ENCODE assay signal across 13 cellular contexts in genomic region chr3:159761826-159762225, GRCh38.
DNase-seq lines count a peak whose midpoint lies in the region; ATAC-seq, FAIRE-seq and TF ChIP-seq lines count a peak whose summit lies in the region.
"Had no signal": no experiment of that assay in that cellular context is flagged by ENCODE, and none has a peak within 500 bp of the region (broad histone marks: within the 10 kb centered on the region; RNA-seq: fewer than 3 reads in every experiment).

No MANE protein-coding gene starts in this region.

- TF ChIP-seq CTCF in natural killer cell (IDR thresholded peaks at IDR 0.05): no peak
- TF ChIP-seq CTCF in H1 (IDR thresholded peaks at IDR 0.05; ENCODE audit: control extremely low read depth in 1 of 3, insufficient read depth in 1 of 3, low read depth in 1 of 3, low read length in 3 of 3): no peak
- TF ChIP-seq CTCF in neural progenitor cell (IDR thresholded peaks at IDR 0.05): no peak

- H3K4me3 ChIP-seq in H1 (ENCODE audit: extremely low read depth in 1 of 4, insufficient read depth in 2 of 4, low read depth in 3 of 4, low read length in 4 of 4) (peak overlapping the region in 1 of 4 experiments; percentile 87; a peak in 1 of 8 replicates), neural progenitor cell (no peak overlapping the region)
- H3K4me3 ChIP-seq: pancreas, testis had no signal

- H3K4ac ChIP-seq in H1 (replicated peaks; ENCODE audit: insufficient read length, low read depth, low read length): no peak overlapping the region

- peak overlapping the region; percentile 90 to 100 for H3K4me2 ChIP-seq in H1 (ENCODE audit: insufficient read depth in 1 of 2, low read depth in 2 of 2, low read length in 2 of 2)
- H3K4me2 ChIP-seq in neural progenitor cell: no peak overlapping the region

- H3F3A ChIP-seq in neural progenitor cell (ENCODE audit: low read depth): peaks cover 32% of the 10 kb centered on the region

- H2BK5ac ChIP-seq in H1 (ENCODE audit: low read depth, low read length): no peak overlapping the region

- H3K27ac ChIP-seq in H1 (ENCODE audit: low read depth, low read length): no peak overlapping the region
- no peak overlapping the region for H3K27ac ChIP-seq in neural progenitor cell
- H3K27ac ChIP-seq: pancreas had no signal

- no peak overlapping the region for H4K8ac ChIP-seq in H1 (ENCODE audit: extremely low read depth, insufficient read depth, low read length)

- H3K27me3 ChIP-seq in H1 (replicated peaks in 1 of 4; ENCODE audit: control insufficient read depth in 3 of 4, extremely low read depth in 1 of 4, insufficient read depth in 3 of 4, low read length in 3 of 4): peaks cover 0 to 2% (median 0%) of the 10 kb centered on the region in 4 experiments; a peak in 2 of 7 replicates
- H3K27me3 ChIP-seq in neural progenitor cell: peaks cover 27% of the 10 kb centered on the region
- H3K27me3 ChIP-seq: pancreas, testis had no signal

- no peaks in the 10 kb centered on the region for H3K79me2 ChIP-seq in H1 (ENCODE audit: control insufficient read depth in 1 of 2, insufficient read depth in 2 of 2, low read length in 2 of 2)
- peaks cover under 1% of the 10 kb centered on the region for H3K79me2 ChIP-seq in neural progenitor cell (ENCODE audit: low read depth)

- H4K20me1 ChIP-seq in H1 (replicated peaks in 1 of 2; ENCODE audit: control insufficient read depth in 1 of 2, insufficient read depth in 2 of 2, low read length in 2 of 2) (peaks cover 0 to 2% of the 10 kb centered on the region in 2 experiments), neural progenitor cell (ENCODE audit: low read depth) (peaks cover 6% of the 10 kb centered on the region)

- DNase-seq in natural killer cell (no peak), H1 (ENCODE audit: low read depth in 1 of 2, low spot score in 2 of 2) (no peak), neural progenitor cell (ENCODE audit: low spot score) (no peak), NOMO-1 treated with DMSO at 0.1 percent for 48 hours (lab: John Stamatoyannopoulos, UW; ENCODE audit: unreplicated experiment) (no peak), islet precursor cell (no peak), NCI-H82 (lab: John Stamatoyannopoulos, UW) (no peak)
- no peak for DNase-seq in natural killer cell treated with Interleukin-12 subunit alpha and Interleukin-12 subunit beta and Interleukin-15 and Interleukin-18, amount 100 ng/mL, for 72 hours (ENCODE audit: low spot score)
- DNase-seq: NCI-H187 treated with DMSO at 0.1 percent for 48 hours, pancreas, T-helper 9 cell had no signal

- no peak for TF ChIP-seq EP300 in H1 (IDR thresholded peaks at IDR 0.05; ENCODE audit: borderline replicate concordance in 1 of 2, low read depth in 2 of 2, low read length in 2 of 2)

- H3K23ac ChIP-seq in H1 (ENCODE audit: insufficient read length): no peak overlapping the region

- H4K5ac ChIP-seq in H1 (ENCODE audit: insufficient read length, low read depth, low read length): no peak overlapping the region

- H3K4me1 ChIP-seq in H1 (replicated peaks in 1 of 4; ENCODE audit: control insufficient read depth in 3 of 4, insufficient read depth in 4 of 4, low read length in 3 of 4) (peaks cover 5 to 18% (median 6%) of the 10 kb centered on the region in 4 experiments; a peak in 6 of 7 replicates), neural progenitor cell (peaks cover 6% of the 10 kb centered on the region)

- no peak for TF ChIP-seq POLR2A in H1 (IDR thresholded peaks at IDR 0.05; ENCODE audit: control extremely low read depth in 1 of 2, low read depth in 2 of 2, low read length in 2 of 2)

- intact Hi-C loops in natural killer cell (cut with micrococcal nuclease): no loop called here

- no peak overlapping the region for H3K14ac ChIP-seq in H1 (ENCODE audit: insufficient read length)

- no peaks in the 10 kb centered on the region for H3K36me3 Mint-ChIP-seq in natural killer cell
- peaks cover 2% of the 10 kb centered on the region for H3K36me3 Mint-ChIP-seq in natural killer cell treated with Interleukin-12 subunit alpha and Interleukin-12 subunit beta and Interleukin-15 and Interleukin-18, amount 100 ng/mL, for 72 hours
- H3K36me3 Mint-ChIP-seq in neural progenitor cell: peaks cover 3% of the 10 kb centered on the region
- H3K36me3 Mint-ChIP-seq: IgD-negative memory B cell had no signal

- H3K4me1 Mint-ChIP-seq in natural killer cell (peaks cover 11 to 19% of the 10 kb centered on the region in 2 donors), neural progenitor cell (peaks cover 17% of the 10 kb centered on the region)
- H3K4me1 Mint-ChIP-seq in natural killer cell treated with Interleukin-12 subunit alpha and Interleukin-12 subunit beta and Interleukin-15 and Interleukin-18, amount 100 ng/mL, for 72 hours (ENCODE audit: low read depth in 2 of 2): peaks cover 11% of the 10 kb centered on the region in 2 donors

- H2BK120ac ChIP-seq in H1 (replicated peaks; ENCODE audit: low read depth, low read length): no peak overlapping the region

- H3K18ac ChIP-seq in H1 (ENCODE audit: extremely low read depth, low read length): 0 out of 2 replicates have a peak overlapping the region, but pooled peaks have one; percentile 28

- no peak overlapping the region for H2AFZ ChIP-seq in H1 (ENCODE audit: low read length)
- H2AFZ ChIP-seq in neural progenitor cell (replicated peaks): no peak overlapping the region

- H3K27ac Mint-ChIP-seq in natural killer cell (no peak overlapping the region), neural progenitor cell (no peak overlapping the region)
- H3K27ac Mint-ChIP-seq in natural killer cell treated with Interleukin-12 subunit alpha and Interleukin-12 subunit beta and Interleukin-15 and Interleukin-18, amount 100 ng/mL, for 72 hours: no peak overlapping the region

- H3K9me3 ChIP-seq in H1 (ENCODE audit: insufficient read depth in 2 of 2, low read depth in 1 of 2, low read length in 1 of 2) (peaks cover 0 to 2% of the 10 kb centered on the region in 2 experiments; a peak in 1 of 4 replicates), neural progenitor cell (ENCODE audit: low read depth) (no peaks in the 10 kb centered on the region)
- H3K9me3 ChIP-seq: pancreas, testis had no signal

- no peak overlapping the region; the same call in 1 of the 2 replicates for H2BK15ac ChIP-seq in H1 (ENCODE audit: low read length)

- CTCF ChIA-PET in H1 (lab: Charles Lee; ENCODE audit: partially characterized antibody): interaction anchor here (1.2 to 1.6 kb wide), 2 partner anchors 43 to 90 kb away, joined by 4 to 5 read pairs; no protein-coding TSS in a partner anchor

- WGBS in H1 (ENCODE audit: extremely low coverage in 1 of 2, insufficient coverage in 1 of 2, insufficient read length in 1 of 2, insufficient replicate concordance in 2 of 2, low coverage in 1 of 2, low lambda C conversion rate in 2 of 2, missing lambda C conversion rate in 1 of 2), 2 experiments: 77% methylated on average over 2 of the region's 2 CpGs; no CpG with 5 or more reads in 1 of the 2 experiments

- no peaks in the 10 kb centered on the region for H3K79me1 ChIP-seq in H1 (ENCODE audit: low read depth, low read length)

- H4K91ac ChIP-seq in H1 (replicated peaks; ENCODE audit: insufficient read length, low read length): no peak overlapping the region

- peaks cover 35 to 43% of the 10 kb centered on the region in 2 donors for H3K27me3 Mint-ChIP-seq in natural killer cell (ENCODE audit: low read depth in 2 of 2)
- H3K27me3 Mint-ChIP-seq in natural killer cell treated with Interleukin-12 subunit alpha and Interleukin-12 subunit beta and Interleukin-15 and Interleukin-18, amount 100 ng/mL, for 72 hours: peaks cover 31 to 45% of the 10 kb centered on the region in 2 donors
- H3K27me3 Mint-ChIP-seq in neural progenitor cell (ENCODE audit: insufficient read depth, low read depth): peaks cover 5% of the 10 kb centered on the region

- no peak overlapping the region for H2BK20ac ChIP-seq in H1 (ENCODE audit: low read length)

- 0 out of 2 replicates have a peak overlapping the region, but pooled peaks have one; percentile 53 for H2AK5ac ChIP-seq in H1 (ENCODE audit: low read depth, low read length)

- FAIRE-seq in H1 (lab: Jason Lieb, UNC): no peak
- FAIRE-seq: pancreas had no signal

- H3K9ac ChIP-seq in H1 (replicated peaks in 1 of 4; ENCODE audit: extremely low read depth in 1 of 4, low read depth in 3 of 4, low read length in 3 of 4) (no peak overlapping the region; a peak in 1 of 7 replicates), neural progenitor cell (no peak overlapping the region)

- H3K4me3 Mint-ChIP-seq in natural killer cell: peak overlapping the region; percentile 31
- H3K4me3 Mint-ChIP-seq in natural killer cell treated with Interleukin-12 subunit alpha and Interleukin-12 subunit beta and Interleukin-15 and Interleukin-18, amount 100 ng/mL, for 72 hours: no peak overlapping the region
- H3K4me3 Mint-ChIP-seq in neural progenitor cell: peak overlapping the region; percentile 69

- H3K9me3 Mint-ChIP-seq in natural killer cell: peaks cover 0 to 3% of the 10 kb centered on the region in 2 donors
- H3K9me3 Mint-ChIP-seq in natural killer cell treated with Interleukin-12 subunit alpha and Interleukin-12 subunit beta and Interleukin-15 and Interleukin-18, amount 100 ng/mL, for 72 hours: peaks cover 3% of the 10 kb centered on the region
- H3K9me3 Mint-ChIP-seq in neural progenitor cell: peaks cover 4% of the 10 kb centered on the region

- ATAC-seq in natural killer cell: no peak
- ATAC-seq in natural killer cell treated with Interleukin-12 subunit alpha and Interleukin-12 subunit beta and Interleukin-15 and Interleukin-18, amount 100 ng/mL, for 72 hours: no peak
- ATAC-seq in GM19351 (IDR thresholded peaks at IDR 0.05; ENCODE audit: unreplicated experiment): no peak
- ATAC-seq: pancreas had no signal

- H2BK12ac ChIP-seq in H1 (ENCODE audit: low read depth, low read length): 0 out of 2 replicates have a peak overlapping the region, but pooled peaks have one; percentile 17

- no peak overlapping the region for H3K56ac ChIP-seq in H1 (replicated peaks; ENCODE audit: insufficient read length, low read depth, low read length)

- POLR2A ChIA-PET in H1 (lab: Charles Lee; ENCODE audit: partially characterized antibody): no interaction called here

- no peak for TF ChIP-seq RAD21 in H1 (IDR thresholded peaks at IDR 0.05 in 1 of 2, conservative IDR thresholded peaks at IDR 0.05 in 1 of 2; ENCODE audit: low read depth in 2 of 2, low read length in 2 of 2)

- peaks cover 18% of the 10 kb centered on the region for H3K23me2 ChIP-seq in H1 (ENCODE audit: low read depth, low read length)

- no peaks in the 10 kb centered on the region for H3K36me3 ChIP-seq in H1 (ENCODE audit: control insufficient read depth in 2 of 4, insufficient read depth in 4 of 4, low read length in 3 of 4)
- no peaks in the 10 kb centered on the region for H3K36me3 ChIP-seq in neural progenitor cell
- H3K36me3 ChIP-seq: pancreas had no signal

TF ChIP-seq in H1, 55 proteins besides CTCF, POLR2A, EP300 and RAD21 (continues in another document):
- TF ChIP-seq JUN (IDR thresholded peaks at IDR 0.05; ENCODE audit: low read depth, low read length) (no peak), SP2 (IDR thresholded peaks at IDR 0.05; ENCODE audit: low read length) (no peak), RNF2 (IDR thresholded peaks at IDR 0.05; ENCODE audit: borderline replicate concordance, low read depth, low read length, missing control alignments, poor library complexity, severe bottlenecking) (no peak), EZH2 (IDR thresholded peaks at IDR 0.05; ENCODE audit: low read depth, low read length, severe bottlenecking) (no peak), HDAC6 (IDR thresholded peaks at IDR 0.05; ENCODE audit: low read depth, low read length) (no peak), YY1 (IDR thresholded peaks at IDR 0.05; ENCODE audit: low read depth, low read length) (no peak)
